In genomic region chr2:87519158-87520011, GRCh38 we compare ENCODE assay signal across 7 cellular contexts.
DNase-seq lines count a peak whose midpoint lies in the region; ATAC-seq and TF ChIP-seq lines count a peak whose summit lies in the region.
"Not testable (repeated sequence)": the region's sequence is repeated elsewhere in the genome, so short reads cannot be mapped to it uniquely, and the experiment has no call there.

No MANE protein-coding gene starts in this region.

- H3K36me3 ChIP-seq in lung (ENCODE audit: control insufficient read depth in 2 of 2, insufficient read depth in 2 of 2, low read length in 2 of 2), result not testable (repeated sequence)

- peaks cover 24% of the 10 kb centered on the region for H3K4me1 Mint-ChIP-seq in activated naive CD8-positive, alpha-beta T cell (ENCODE audit: low read depth)

- H3K27me3 Mint-ChIP-seq in activated naive CD8-positive, alpha-beta T cell, result not testable (repeated sequence)

- intact Hi-C loops in Right ventricle myocardium superior (cut with DNase I), result not testable (repeated sequence)

- H3K4me3 ChIP-seq in NB4 (ENCODE audit: low read depth, low read length); lung: not testable (repeated sequence)

- not testable (repeated sequence) for H3K27me3 ChIP-seq in lung (ENCODE audit: control insufficient read depth, insufficient read depth)

- ATAC-seq in GM18511 (IDR thresholded peaks at IDR 0.05; ENCODE audit: unreplicated experiment), result peak; percentile 53
- peak; percentile 41 for ATAC-seq in GM21786 (IDR thresholded peaks at IDR 0.05; ENCODE audit: unreplicated experiment)
- peak; percentile 33 for ATAC-seq in HG03066 (IDR thresholded peaks at IDR 0.05; ENCODE audit: low read depth, unreplicated experiment)
- ATAC-seq in Right ventricle myocardium superior (ENCODE audit: poor library complexity), result peak; percentile 60
- ATAC-seq in lung (ENCODE audit: insufficient read depth, low FRiP score), result peak; percentile 56

- DNase-seq in NB4 (ENCODE audit: low read depth), result peak; percentile 56
- peak; percentile 42 for DNase-seq in Right ventricle myocardium superior
- DNase-seq in lung (ENCODE audit: low spot score), result not testable (repeated sequence)

- H3K4me1 ChIP-seq in lung (ENCODE audit: control insufficient read depth in 2 of 2, insufficient read depth in 2 of 2, low read length in 2 of 2), result not testable (repeated sequence)

- not testable (repeated sequence) for H3K9me3 ChIP-seq in lung (ENCODE audit: control insufficient read depth in 2 of 2, insufficient read depth in 1 of 2, low read length in 1 of 2)

- not testable (repeated sequence) for TF ChIP-seq POLR2A in NB4 (IDR thresholded peaks at IDR 0.05; ENCODE audit: extremely low read depth, insufficient read length)

- not testable (repeated sequence) for H3K4me3 Mint-ChIP-seq in activated naive CD8-positive, alpha-beta T cell

- H3K36me3 Mint-ChIP-seq in activated naive CD8-positive, alpha-beta T cell, result not testable (repeated sequence)

- not testable (repeated sequence) for H3K9me3 Mint-ChIP-seq in activated naive CD8-positive, alpha-beta T cell (ENCODE audit: low read depth)

- peak overlapping the region; percentile 70 for H3K27ac Mint-ChIP-seq in activated naive CD8-positive, alpha-beta T cell

- WGBS in lung, 2 donors, result 29 to 59% methylated on average over 4 to 5 of the region's 8 CpGs

- not testable (repeated sequence) for H3K27ac ChIP-seq in lung (ENCODE audit: low read depth in 1 of 2, low read length in 1 of 2)

- TF ChIP-seq CTCF in NB4 (IDR thresholded peaks at IDR 0.05; ENCODE audit: low read depth, low read length); lung (IDR thresholded peaks at IDR 0.05; ENCODE audit: control extremely low read depth, extremely low read depth): not testable (repeated sequence)
